Comparison of ENCODE assay signal across 8 cellular contexts in the genomic region with DNA sequence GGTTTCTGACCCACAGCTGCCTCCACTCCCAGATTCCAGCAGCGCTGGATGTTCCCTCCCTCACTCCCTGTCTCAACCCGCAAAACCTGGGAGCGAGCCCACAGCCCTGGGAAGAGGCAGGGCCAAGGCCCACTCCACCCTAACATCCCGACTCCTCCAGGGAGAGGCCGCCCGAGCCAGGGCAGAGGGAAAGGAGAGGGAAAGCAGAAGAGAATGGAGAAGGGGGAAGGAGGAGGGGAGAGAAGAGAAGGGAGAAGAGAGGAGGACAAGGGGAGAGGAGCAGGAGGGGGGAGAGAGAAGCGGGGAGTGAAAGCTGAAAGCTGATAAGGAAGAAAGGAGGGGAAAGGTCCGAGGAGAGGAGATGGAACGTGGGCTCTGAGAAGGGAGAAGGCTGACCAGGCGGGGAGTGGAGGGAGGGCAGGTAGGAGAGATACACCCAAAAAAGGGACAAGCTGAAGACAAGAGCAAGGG.
DNase-seq lines count a peak whose midpoint lies in the region; ATAC-seq and TF ChIP-seq lines count a peak whose summit lies in the region.

No MANE protein-coding gene starts in this region.

- no peak for DNase-seq in HL-60 (ENCODE audit: low read depth in 1 of 2, low spot score in 1 of 2)
- peak; percentile 8 for DNase-seq in astrocyte of the hippocampus (ENCODE audit: low read depth, low spot score)
- DNase-seq in stimulated activated naive B cell treated with anti-CD40 and anti-IgM and Interleukin-4, amounts not matched to agents 10 μg/mL and 1 μg/mL and 100 μg/mL, for 72 hours: no peak
- no peak for DNase-seq in T-helper 9 cell
- DNase-seq in activated CD4-positive, alpha-beta T cell treated with anti-CD3 and anti-CD28 coated beads for 48 hours: no peak

- H3K27me3 ChIP-seq in HL-60 (ENCODE audit: insufficient read depth, poor library complexity, severe bottlenecking): no peaks in the 10 kb centered on the region

- peaks cover 0 to 2% of the 10 kb centered on the region in 2 donors for H3K4me1 Mint-ChIP-seq in stimulated activated naive B cell treated with anti-CD40 and anti-IgM and Interleukin-4, amounts not matched to agents 10 μg/mL and 1 μg/mL and 100 μg/mL, for 72 hours

- H3K9me3 Mint-ChIP-seq in stimulated activated naive B cell treated with anti-CD40 and anti-IgM and Interleukin-4, amounts not matched to agents 10 μg/mL and 1 μg/mL and 100 μg/mL, for 72 hours: no peaks in the 10 kb centered on the region

- H3K4me3 Mint-ChIP-seq in stimulated activated naive B cell treated with anti-CD40 and anti-IgM and Interleukin-4, amounts not matched to agents 10 μg/mL and 1 μg/mL and 100 μg/mL, for 72 hours: peak overlapping the region; percentile 47 to 55

- no peak overlapping the region for H3K27ac ChIP-seq in HL-60 (replicated peaks)

- ATAC-seq in stimulated activated naive B cell treated with anti-CD40 and anti-IgM and Interleukin-4, amounts not matched to agents 10 μg/mL and 1 μg/mL and 100 μg/mL, for 72 hours (replicated peaks): no peak
- ATAC-seq in HG03378 (IDR thresholded peaks at IDR 0.05; ENCODE audit: unreplicated experiment) (no peak), HG02970 (IDR thresholded peaks at IDR 0.05; ENCODE audit: low FRiP score, unreplicated experiment) (no peak)

- H3K27me3 Mint-ChIP-seq in stimulated activated naive B cell treated with anti-CD40 and anti-IgM and Interleukin-4, amounts not matched to agents 10 μg/mL and 1 μg/mL and 100 μg/mL, for 72 hours: peaks cover 5 to 29% of the 10 kb centered on the region in 2 donors

- H3K36me3 Mint-ChIP-seq in stimulated activated naive B cell treated with anti-CD40 and anti-IgM and Interleukin-4, amounts not matched to agents 10 μg/mL and 1 μg/mL and 100 μg/mL, for 72 hours: no peaks in the 10 kb centered on the region

- peaks cover 7% of the 10 kb centered on the region for H3K9me3 ChIP-seq in iPS-18c (ENCODE audit: control insufficient read depth, insufficient read depth, low read length)

- no peak overlapping the region for H3K27ac Mint-ChIP-seq in stimulated activated naive B cell treated with anti-CD40 and anti-IgM and Interleukin-4, amounts not matched to agents 10 μg/mL and 1 μg/mL and 100 μg/mL, for 72 hours

- 0 out of 2 replicates have a peak overlapping the region, but pooled peaks have one; percentile 4 for H3K4me3 ChIP-seq in HL-60 (replicated peaks; ENCODE audit: insufficient read depth, low read length)
- peak overlapping the region; percentile 24; the same call in 1 of the 2 replicates for H3K4me3 ChIP-seq in iPS-18c (ENCODE audit: insufficient read depth, low read depth, low read length)

- no peak for TF ChIP-seq CTCF in HL-60 (IDR thresholded peaks at IDR 0.05; ENCODE audit: insufficient read depth, low read length)
